ENCODE assay signal across 8 cellular contexts in the genomic region with DNA sequence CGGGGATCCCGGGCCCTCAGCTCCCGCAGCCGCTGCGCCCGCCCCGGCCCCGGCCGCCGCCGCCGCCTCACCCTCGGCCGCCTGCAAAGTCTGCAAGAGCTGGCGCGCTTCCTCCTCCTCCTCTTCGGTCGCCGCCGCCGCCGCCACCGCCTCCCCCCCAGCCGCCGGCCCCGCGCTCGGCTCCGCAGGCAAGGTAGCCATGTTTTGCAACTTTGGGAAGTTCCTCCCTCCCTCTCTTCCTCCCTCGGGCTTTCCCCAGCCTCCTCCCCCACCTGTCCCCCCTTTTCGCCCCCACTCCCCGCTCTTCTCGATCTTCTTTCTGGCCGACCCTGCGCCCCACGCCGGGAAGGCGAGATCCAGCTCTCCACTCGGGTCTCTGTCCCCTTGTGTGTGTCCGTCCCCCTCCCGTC. TPM values are rescaled to one million over a fixed set of nuclear protein-coding genes. Genes with fewer than 3 reads are reported as not detected.
DNase-seq lines count a peak whose midpoint lies in the region; ATAC-seq and TF ChIP-seq lines count a peak whose summit lies in the region.

No MANE protein-coding gene starts in this region.

- no peaks in the 10 kb centered on the region for H3K9me3 ChIP-seq in endocrine pancreas (ENCODE audit: control insufficient read depth, low read length)

- peak overlapping the region; percentile 90 for H3K4me3 Mint-ChIP-seq in natural killer cell

- peak overlapping the region; percentile 60 for H3K9ac ChIP-seq in endocrine pancreas (ENCODE audit: control insufficient read depth, insufficient read depth, low read length)

- H3K27me3 ChIP-seq in endocrine pancreas (ENCODE audit: control insufficient read depth, insufficient read depth, low read length) = no peaks in the 10 kb centered on the region

- H3K36me3 Mint-ChIP-seq in natural killer cell = no peaks in the 10 kb centered on the region

- no peaks in the 10 kb centered on the region for H3K4me1 ChIP-seq in endocrine pancreas (ENCODE audit: control insufficient read depth, insufficient read depth, low read length)

- H3K4me1 Mint-ChIP-seq in natural killer cell = peaks cover 5 to 28% of the 10 kb centered on the region in 2 donors

- H3K27ac Mint-ChIP-seq in natural killer cell = peak overlapping the region; percentile 91 to 92

- H3K9me3 Mint-ChIP-seq in natural killer cell = no peaks in the 10 kb centered on the region

- TF ChIP-seq CTCF in HFF-Myc (IDR thresholded peaks at IDR 0.05; ENCODE audit: low read depth, low read length, missing control alignments) (no peak), WI38 (IDR thresholded peaks at IDR 0.05; ENCODE audit: low read depth, low read length) (no peak), natural killer cell (IDR thresholded peaks at IDR 0.05) (no peak)

- peak; percentile 54 for DNase-seq in AG08396 (ENCODE audit: low spot score)
- DNase-seq in HFF-Myc (ENCODE audit: extremely low read depth, low read depth) = no peak
- peak; percentile 43 for DNase-seq in natural killer cell
- no peak for DNase-seq in DMS153 (lab: John Stamatoyannopoulos, UW)
- DNase-seq in SKM-1 treated with dmso at 0.1 percent for 144 hours (lab: John Stamatoyannopoulos, UW; ENCODE audit: unreplicated experiment) = no peak

- peak overlapping the region; percentile 77 for H3K4me3 ChIP-seq in HFF-Myc (replicated peaks; ENCODE audit: low read depth, low read length)
- H3K4me3 ChIP-seq in WI38 (ENCODE audit: low read depth, low read length) = peak overlapping the region; percentile 71
- H3K4me3 ChIP-seq in endocrine pancreas (ENCODE audit: control insufficient read depth, insufficient read depth, low read length) = no peak overlapping the region

- ATAC-seq in natural killer cell = no peak
- ATAC-seq in GM21529 (IDR thresholded peaks at IDR 0.05; ENCODE audit: unreplicated experiment) = no peak

- peaks cover 0 to 7% of the 10 kb centered on the region in 2 donors for H3K27me3 Mint-ChIP-seq in natural killer cell (ENCODE audit: low read depth in 2 of 2)

- no peaks in the 10 kb centered on the region for H3K36me3 ChIP-seq in endocrine pancreas (ENCODE audit: control insufficient read depth, insufficient read depth, low read length)

- intact Hi-C loops in natural killer cell (cut with micrococcal nuclease) = no loop called here

RNA-seq across cellular contexts. Expression of a gene that starts 0.4 kb away (rescaled TPM):
- total RNA-seq in natural killer cell = 1 to 10 TPM; 2.1 to 3.3 (median 3.1) TPM

RNA-seq across cellular contexts. Expression of a gene that starts 13.6 kb away (rescaled TPM):
- total RNA-seq in natural killer cell = 10 to 100 TPM; 48.1 to 67.5 (median 49.8) TPM

RNA-seq across cellular contexts. Expression of a gene that starts 24.0 kb away (rescaled TPM):
- 10 to 100 TPM; 66.2 to 82.1 (median 66.3) TPM for total RNA-seq in natural killer cell

RNA-seq across cellular contexts. Expression of a gene that starts 35.4 kb away (rescaled TPM):
- not detected for total RNA-seq in natural killer cell

RNA-seq across cellular contexts. Expression of a gene that starts 38.0 kb away (rescaled TPM):
- total RNA-seq in natural killer cell = 10 to 100 TPM; 24.8 to 35.7 (median 31.1) TPM

Comparison
In these comparisons a context has a peak if more than half of its experiments do, and no peak if none do; other contexts are left out.
1. DNase-seq: peak in AG08396 (single experiment) and natural killer cell (single experiment); none in HFF-Myc (single experiment), DMS153 (single experiment) and SKM-1 treated with dmso at 0.1 percent for 144 hours (single experiment).